Comparison of ENCODE assay signal across 9 cellular contexts in the genomic region with DNA sequence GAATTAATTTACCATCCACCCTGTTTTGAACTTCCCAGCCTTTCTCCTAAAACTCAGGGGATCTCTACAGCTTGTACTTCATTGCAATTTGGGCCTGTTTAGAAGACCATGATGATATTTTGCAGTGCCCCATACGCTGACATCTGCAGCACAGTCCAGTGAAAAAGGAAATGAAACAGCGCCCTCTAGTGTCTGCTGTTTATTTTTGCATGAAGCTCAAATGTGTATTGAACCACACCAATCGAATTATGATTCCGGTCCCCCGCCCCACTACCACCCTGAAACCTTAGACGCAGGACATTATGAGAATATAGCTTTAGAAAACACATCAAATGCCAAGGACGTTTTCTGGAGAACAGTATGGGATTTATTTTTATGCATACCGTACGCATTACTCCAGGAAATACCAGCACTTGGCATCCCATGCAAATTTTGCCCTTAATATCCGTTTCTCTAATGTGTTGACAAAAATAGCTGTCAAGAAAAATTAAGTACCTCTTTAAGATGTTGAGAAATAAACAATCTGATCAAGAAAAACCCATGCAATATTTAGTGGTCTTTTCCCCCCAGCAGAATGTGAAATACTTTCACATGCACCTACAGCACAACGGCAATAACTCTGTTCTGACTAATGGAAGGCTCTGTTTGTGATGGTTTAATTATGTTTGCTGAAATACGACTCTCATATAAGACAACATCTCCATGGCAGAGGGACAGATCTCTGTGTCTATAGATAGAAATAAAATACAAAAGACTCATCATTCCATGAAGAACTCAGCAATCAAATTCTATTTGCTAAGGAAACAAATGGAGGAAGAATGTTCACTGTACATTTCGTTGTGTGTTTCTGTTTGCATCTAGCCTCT.
DNase-seq lines count a peak whose midpoint lies in the region; ATAC-seq, FAIRE-seq and TF ChIP-seq lines count a peak whose summit lies in the region.
"Had no signal": no experiment of that assay in that cellular context is flagged by ENCODE, and none has a peak within 500 bp of the region (broad histone marks: within the 10 kb centered on the region; RNA-seq: fewer than 3 reads in every experiment).

No MANE protein-coding gene starts in this region.

- H3K9me3 Mint-ChIP-seq in GM23338 = peaks cover 1% of the 10 kb centered on the region; the same call in 2 of the 3 replicates

- no peak overlapping the region for H3K4me3 Mint-ChIP-seq in GM23338

- H3K4me2 ChIP-seq in GM23338 = no peak overlapping the region

- TF ChIP-seq CTCF in D721Med (IDR thresholded peaks at IDR 0.05; ENCODE audit: insufficient read depth, missing control alignments) = peak; percentile 88
- peak; percentile 92 to 94 for TF ChIP-seq CTCF in GM23338 (conservative IDR thresholded peaks at IDR 0.05; ENCODE audit: low read depth in 2 of 2)
- TF ChIP-seq CTCF in bronchial epithelial cell (IDR thresholded peaks at IDR 0.05; ENCODE audit: insufficient read depth, low read length, severe bottlenecking) = peak; percentile 77
- peak; percentile 76 for TF ChIP-seq CTCF in kidney epithelial cell (IDR thresholded peaks at IDR 0.05; ENCODE audit: insufficient read depth, low read length, poor library complexity, severe bottlenecking)

- peaks cover 9% of the 10 kb centered on the region; the same call in 2 of the 3 replicates for H3K36me3 Mint-ChIP-seq in GM23338 (ENCODE audit: low read depth)

- no peak for TF ChIP-seq POLR2A in GM18505 (IDR thresholded peaks at IDR 0.05; ENCODE audit: borderline replicate concordance, extremely low read depth, insufficient read depth, insufficient read length)

- no peak overlapping the region for H3K27ac ChIP-seq in GM23338 (ENCODE audit: low read depth)

- no peaks in the 10 kb centered on the region for H3K9me2 ChIP-seq in GM23338 (ENCODE audit: insufficient read depth)

- peak overlapping the region; percentile 22; the same call in 1 of the 2 replicates for H3K27ac Mint-ChIP-seq in GM23338

- DNase-seq in D721Med (ENCODE audit: insufficient read length, low spot score) (peak; percentile 22), GM23338 (ENCODE audit: low spot score) (peak; percentile 83), NCI-H1694 (lab: John Stamatoyannopoulos, UW) (peak; percentile 39), bronchial epithelial cell (ENCODE audit: low read depth) (peak; percentile 58), kidney epithelial cell (ENCODE audit: low read depth) (peak; percentile 5)
- peak in 2 of 3 donors; percentile 3 to 21 for DNase-seq in stimulated activated CD4-positive, alpha-beta T cell treated with anti-CD3 and anti-CD28 coated beads, TNF-alpha, amount 100 ng/mL, for 1 hour (ENCODE audit: low read depth in 3 of 3, low spot score in 1 of 3)

- peak; percentile 93 for ATAC-seq in GM23338
- no peak for ATAC-seq in GM18505 (IDR thresholded peaks at IDR 0.05; ENCODE audit: unreplicated experiment)

- peaks cover 33% of the 10 kb centered on the region for H3K4me1 ChIP-seq in GM23338 (ENCODE audit: insufficient read depth)

- H3K4me3 ChIP-seq in GM23338 (no peak overlapping the region), bronchial epithelial cell (ENCODE audit: low read depth, low read length) (no peak overlapping the region), kidney epithelial cell (ENCODE audit: low read depth, low read length) (no peak overlapping the region)

- no peaks in the 10 kb centered on the region for H3K27me3 Mint-ChIP-seq in GM23338 (ENCODE audit: insufficient read depth, low read depth, poor library complexity)

- H3F3A ChIP-seq in GM23338 (replicated peaks; ENCODE audit: low read depth) = no peaks in the 10 kb centered on the region; the same call in 1 of the 2 replicates

- FAIRE-seq in D721Med (lab: Jason Lieb, UNC) = no peak
- peak; percentile 19 for FAIRE-seq in TTC549 (lab: Jason Lieb, UNC)
- no peak for FAIRE-seq in bronchial epithelial cell (lab: Jason Lieb, UNC)
- FAIRE-seq: colon had no signal

- no peaks in the 10 kb centered on the region for H3K79me2 ChIP-seq in GM23338 (replicated peaks; ENCODE audit: insufficient read depth)

- H3K36me3 ChIP-seq in GM23338 (ENCODE audit: insufficient read depth) (no peaks in the 10 kb centered on the region), bronchial epithelial cell (ENCODE audit: control insufficient read depth, insufficient read depth, low read length) (no peaks in the 10 kb centered on the region), kidney epithelial cell (ENCODE audit: control insufficient read depth, insufficient read depth, low read length) (no peaks in the 10 kb centered on the region)

- H4K20me1 ChIP-seq in GM23338 (replicated peaks; ENCODE audit: insufficient read depth) = no peaks in the 10 kb centered on the region

- H3K27me3 ChIP-seq in GM23338 (ENCODE audit: insufficient read depth) (no peaks in the 10 kb centered on the region), bronchial epithelial cell (ENCODE audit: control insufficient read depth, insufficient read depth, low read length) (no peaks in the 10 kb centered on the region), kidney epithelial cell (ENCODE audit: control insufficient read depth, insufficient read depth, low read length) (no peaks in the 10 kb centered on the region)

- H3K4me1 Mint-ChIP-seq in GM23338 = peaks cover 42% of the 10 kb centered on the region

- H2AFZ ChIP-seq in GM23338 = no peak overlapping the region

TF ChIP-seq in GM23338, 12 proteins besides CTCF, POLR2A, EP300 and RAD21 (continues in another document):
- TF ChIP-seq, protein P1, sequence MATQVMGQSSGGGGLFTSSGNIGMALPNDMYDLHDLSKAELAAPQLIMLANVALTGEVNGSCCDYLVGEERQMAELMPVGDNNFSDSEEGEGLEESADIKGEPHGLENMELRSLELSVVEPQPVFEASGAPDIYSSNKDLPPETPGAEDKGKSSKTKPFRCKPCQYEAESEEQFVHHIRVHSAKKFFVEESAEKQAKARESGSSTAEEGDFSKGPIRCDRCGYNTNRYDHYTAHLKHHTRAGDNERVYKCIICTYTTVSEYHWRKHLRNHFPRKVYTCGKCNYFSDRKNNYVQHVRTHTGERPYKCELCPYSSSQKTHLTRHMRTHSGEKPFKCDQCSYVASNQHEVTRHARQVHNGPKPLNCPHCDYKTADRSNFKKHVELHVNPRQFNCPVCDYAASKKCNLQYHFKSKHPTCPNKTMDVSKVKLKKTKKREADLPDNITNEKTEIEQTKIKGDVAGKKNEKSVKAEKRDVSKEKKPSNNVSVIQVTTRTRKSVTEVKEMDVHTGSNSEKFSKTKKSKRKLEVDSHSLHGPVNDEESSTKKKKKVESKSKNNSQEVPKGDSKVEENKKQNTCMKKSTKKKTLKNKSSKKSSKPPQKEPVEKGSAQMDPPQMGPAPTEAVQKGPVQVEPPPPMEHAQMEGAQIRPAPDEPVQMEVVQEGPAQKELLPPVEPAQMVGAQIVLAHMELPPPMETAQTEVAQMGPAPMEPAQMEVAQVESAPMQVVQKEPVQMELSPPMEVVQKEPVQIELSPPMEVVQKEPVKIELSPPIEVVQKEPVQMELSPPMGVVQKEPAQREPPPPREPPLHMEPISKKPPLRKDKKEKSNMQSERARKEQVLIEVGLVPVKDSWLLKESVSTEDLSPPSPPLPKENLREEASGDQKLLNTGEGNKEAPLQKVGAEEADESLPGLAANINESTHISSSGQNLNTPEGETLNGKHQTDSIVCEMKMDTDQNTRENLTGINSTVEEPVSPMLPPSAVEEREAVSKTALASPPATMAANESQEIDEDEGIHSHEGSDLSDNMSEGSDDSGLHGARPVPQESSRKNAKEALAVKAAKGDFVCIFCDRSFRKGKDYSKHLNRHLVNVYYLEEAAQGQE (IDR thresholded peaks at IDR 0.05; ENCODE audit: unreplicated experiment) = no peak
- no peak for TF ChIP-seq ZNF114 (CRISPR knock-in tag; IDR thresholded peaks at IDR 0.05)
- no peak for TF ChIP-seq EZH2phosphoT487 (IDR thresholded peaks at IDR 0.05; ENCODE audit: unreplicated experiment)
- no peak for TF ChIP-seq NANOG (IDR thresholded peaks at IDR 0.05; ENCODE audit: borderline replicate concordance)
- no peak for TF ChIP-seq STAT1 (IDR thresholded peaks at IDR 0.05; ENCODE audit: unreplicated experiment)
- no peak for TF ChIP-seq CREB1 (CRISPR knock-in tag; IDR thresholded peaks at IDR 0.05; ENCODE audit: low read depth)
- TF ChIP-seq ZNF331 (CRISPR knock-in tag; IDR thresholded peaks at IDR 0.05; ENCODE audit: low read depth) = no peak
- TF ChIP-seq POLR2AphosphoS5 (IDR thresholded peaks at IDR 0.05; ENCODE audit: low read depth) = no peak
- TF ChIP-seq JUNB (IDR thresholded peaks at IDR 0.05; ENCODE audit: unreplicated experiment) = no peak
- TF ChIP-seq EZH2 (IDR thresholded peaks at IDR 0.05; ENCODE audit: low read depth, unreplicated experiment) = no peak

Comparison
In these comparisons a context has a peak if more than half of its experiments do, and no peak if none do; other contexts are left out.
1. DNase-seq: peak in every context shown above with its lines; median percentile 83 in GM23338; 58 in bronchial epithelial cell; 39 in NCI-H1694; 22 in D721Med; 12 in stimulated activated CD4-positive, alpha-beta T cell treated with anti-CD3 and anti-CD28 coated beads, TNF-alpha, amount 100 ng/mL, for 1 hour; 5 in kidney epithelial cell.